10 cellular contexts compared by ENCODE assay signal in genomic region chr19:41426116-41426841, GRCh38. TPM values are rescaled to one million over a fixed set of nuclear protein-coding genes. Genes with fewer than 3 reads are reported as not detected.
A peak's percentile ranks its signal among the peaks of the same experiment; 100 is the strongest.
DNase-seq lines count a peak whose midpoint lies in the region; ATAC-seq, FAIRE-seq and TF ChIP-seq lines count a peak whose summit lies in the region.
"Had no signal": no experiment of that assay in that cellular context is flagged by ENCODE, and none has a peak within 500 bp of the region (broad histone marks: within the 10 kb centered on the region; RNA-seq: fewer than 3 reads in every experiment).

No MANE protein-coding gene starts in this region.

- peaks cover 0 to 55% (median 8%) of the 10 kb centered on the region in 3 experiments for H3K36me3 ChIP-seq in naive thymus-derived CD4-positive, alpha-beta T cell (ENCODE audit: control insufficient read depth in 2 of 3, insufficient read depth in 3 of 3, low read length in 3 of 3)
- peaks cover 2% of the 10 kb centered on the region for H3K36me3 ChIP-seq in urinary bladder (ENCODE audit: insufficient read depth)

- no peak for DNase-seq in activated naive CD4-positive, alpha-beta T cell treated with anti-CD3 and anti-CD28 coated beads, Interleukin-2, amount 10 ng/mL, durations not matched to agents 7 days and 5 days
- no peak for DNase-seq in activated naive CD4-positive, alpha-beta T cell treated with anti-CD3 and anti-CD28 coated beads for 36 hours
- DNase-seq in epithelial cell of prostate (ENCODE audit: low read depth, low spot score) (no peak), GM12892 (ENCODE audit: insufficient read length) (no peak)
- no peak for DNase-seq in naive thymus-derived CD4-positive, alpha-beta T cell
- DNase-seq in stimulated activated CD4-positive, alpha-beta T cell treated with anti-CD3 and anti-CD28 coated beads, Interleukin-12 subunit alpha, Interleukin-12 subunit beta, amount 100 ng/mL, for 4 hours: no peak
- DNase-seq: NCI-H1417 treated with DMSO at 0.1 percent for 48 hours had no signal

- H3K4me1 ChIP-seq in naive thymus-derived CD4-positive, alpha-beta T cell (ENCODE audit: control insufficient read depth in 2 of 2, insufficient read depth in 2 of 2, low read length in 2 of 2): peaks cover 6 to 9% of the 10 kb centered on the region in 2 donors
- H3K4me1 ChIP-seq in urinary bladder (ENCODE audit: insufficient read depth): no peaks in the 10 kb centered on the region

- WGBS in urinary bladder: 78% methylated on average over 36 of the region's 36 CpGs

- peaks cover 12% of the 10 kb centered on the region for H3K36me3 Mint-ChIP-seq in activated naive CD4-positive, alpha-beta T cell treated with anti-CD3 and anti-CD28 coated beads, Interleukin-2, amount 10 ng/mL, durations not matched to agents 7 days and 5 days
- peaks cover 7% of the 10 kb centered on the region for H3K36me3 Mint-ChIP-seq in activated naive CD4-positive, alpha-beta T cell treated with anti-CD3 and anti-CD28 coated beads for 36 hours (ENCODE audit: low read depth)
- H3K36me3 Mint-ChIP-seq in naive thymus-derived CD4-positive, alpha-beta T cell: peaks cover 0 to 14% (median 5%) of the 10 kb centered on the region in 5 donors

- no peak overlapping the region for H3K4me3 ChIP-seq in naive thymus-derived CD4-positive, alpha-beta T cell (ENCODE audit: low read length)
- peak overlapping the region; percentile 35 for H3K4me3 ChIP-seq in urinary bladder (ENCODE audit: low read depth, low read length)
- H3K4me3 ChIP-seq: SK-N-MC had no signal

- no peak for FAIRE-seq in GM12892 (lab: Jason Lieb, UNC)

- CTCF ChIA-PET in activated naive CD4-positive, alpha-beta T cell treated with anti-CD3 and anti-CD28 coated beads, Interleukin-2, amount 10 ng/mL, durations not matched to agents 7 days and 5 days (lab: Charles Lee): interaction anchor here (1.7 kb wide), 1 partner anchor 23 kb away, joined by 5 read pairs; no protein-coding TSS in a partner anchor
- CTCF ChIA-PET in activated naive CD4-positive, alpha-beta T cell treated with anti-CD3 and anti-CD28 coated beads for 36 hours (lab: Charles Lee): interaction anchor here (0.5 kb wide), 1 partner anchor 127 kb away, joined by 3 read pairs; no protein-coding TSS in a partner anchor
- CTCF ChIA-PET in naive thymus-derived CD4-positive, alpha-beta T cell (lab: Charles Lee): no interaction called here

- H3K27ac ChIP-seq in epithelial cell of prostate: peak overlapping the region; percentile 79
- H3K27ac ChIP-seq in naive thymus-derived CD4-positive, alpha-beta T cell (ENCODE audit: low read depth, low read length): peak overlapping the region; percentile 70
- H3K27ac ChIP-seq in urinary bladder (ENCODE audit: low read depth): no peak overlapping the region
- H3K27ac ChIP-seq: SK-N-MC had no signal

- intact Hi-C loops in activated naive CD4-positive, alpha-beta T cell treated with anti-CD3 and anti-CD28 coated beads for 36 hours (cut with micrococcal nuclease): loop anchor here (5.0 kb wide), 1 partner anchor 224 kb away; no protein-coding TSS in a partner anchor
- intact Hi-C loops in naive thymus-derived CD4-positive, alpha-beta T cell (cut with micrococcal nuclease): no loop called here

- no peaks in the 10 kb centered on the region for H3K9me3 ChIP-seq in naive thymus-derived CD4-positive, alpha-beta T cell (ENCODE audit: control insufficient read depth in 2 of 3, low read length in 3 of 3)

- no peaks in the 10 kb centered on the region for H3K27me3 ChIP-seq in naive thymus-derived CD4-positive, alpha-beta T cell (ENCODE audit: control insufficient read depth in 2 of 2, insufficient read depth in 2 of 2, low read length in 2 of 2)

- no peaks in the 10 kb centered on the region for H3K9me3 Mint-ChIP-seq in activated naive CD4-positive, alpha-beta T cell treated with anti-CD3 and anti-CD28 coated beads, Interleukin-2, amount 10 ng/mL, durations not matched to agents 7 days and 5 days
- no peaks in the 10 kb centered on the region for H3K9me3 Mint-ChIP-seq in activated naive CD4-positive, alpha-beta T cell treated with anti-CD3 and anti-CD28 coated beads for 36 hours
- H3K9me3 Mint-ChIP-seq in naive thymus-derived CD4-positive, alpha-beta T cell: peaks cover 0 to under 1% (median 0%) of the 10 kb centered on the region in 11 donors

- no peaks in the 10 kb centered on the region for H3K27me3 Mint-ChIP-seq in activated naive CD4-positive, alpha-beta T cell treated with anti-CD3 and anti-CD28 coated beads, Interleukin-2, amount 10 ng/mL, durations not matched to agents 7 days and 5 days
- no peaks in the 10 kb centered on the region for H3K27me3 Mint-ChIP-seq in activated naive CD4-positive, alpha-beta T cell treated with anti-CD3 and anti-CD28 coated beads for 36 hours (ENCODE audit: low read depth)
- no peaks in the 10 kb centered on the region for H3K27me3 Mint-ChIP-seq in naive thymus-derived CD4-positive, alpha-beta T cell

- no peak overlapping the region for H3K4me3 Mint-ChIP-seq in activated naive CD4-positive, alpha-beta T cell treated with anti-CD3 and anti-CD28 coated beads, Interleukin-2, amount 10 ng/mL, durations not matched to agents 7 days and 5 days
- no peak overlapping the region for H3K4me3 Mint-ChIP-seq in activated naive CD4-positive, alpha-beta T cell treated with anti-CD3 and anti-CD28 coated beads for 36 hours
- H3K4me3 Mint-ChIP-seq in naive thymus-derived CD4-positive, alpha-beta T cell: peak overlapping the region in 7 of 10 donors; percentile 25 to 98 (median 51)

- ATAC-seq in naive thymus-derived CD4-positive, alpha-beta T cell: no peak
- ATAC-seq in GM18519 (IDR thresholded peaks at IDR 0.05; ENCODE audit: low FRiP score, unreplicated experiment): no peak

- H3K4me1 Mint-ChIP-seq in activated naive CD4-positive, alpha-beta T cell treated with anti-CD3 and anti-CD28 coated beads, Interleukin-2, amount 10 ng/mL, durations not matched to agents 7 days and 5 days: peaks cover 27% of the 10 kb centered on the region
- peaks cover 23% of the 10 kb centered on the region for H3K4me1 Mint-ChIP-seq in activated naive CD4-positive, alpha-beta T cell treated with anti-CD3 and anti-CD28 coated beads for 36 hours (ENCODE audit: low read depth)
- H3K4me1 Mint-ChIP-seq in naive thymus-derived CD4-positive, alpha-beta T cell: peaks cover 7 to 29% (median 26%) of the 10 kb centered on the region in 7 donors

- POLR2A ChIA-PET in naive thymus-derived CD4-positive, alpha-beta T cell (lab: Charles Lee): interaction anchor here (1.1 to 3.4 kb wide), 2 partner anchors 12 to 105 kb away, joined by 3 to 14 read pairs; partner anchors contain the start of gene DMAC2

- TF ChIP-seq POLR2A in GM12892 (IDR thresholded peaks at IDR 0.05; ENCODE audit: low read depth, low read length): no peak

- peak overlapping the region; percentile 52 for H3K27ac Mint-ChIP-seq in activated naive CD4-positive, alpha-beta T cell treated with anti-CD3 and anti-CD28 coated beads, Interleukin-2, amount 10 ng/mL, durations not matched to agents 7 days and 5 days
- no peak overlapping the region for H3K27ac Mint-ChIP-seq in activated naive CD4-positive, alpha-beta T cell treated with anti-CD3 and anti-CD28 coated beads for 36 hours
- H3K27ac Mint-ChIP-seq in naive thymus-derived CD4-positive, alpha-beta T cell: peak overlapping the region in 8 of 9 donors; percentile 14 to 96 (median 80)

RNA-seq across cellular contexts. Expression of gene B3GNT8, which starts 0.9 kb away (rescaled TPM):
- total RNA-seq in activated naive CD4-positive, alpha-beta T cell treated with anti-CD3 and anti-CD28 coated beads for 36 hours: under 1 TPM in 1 of 2 experiments, not detected in 1; 0.29 TPM
- 1 to 10 TPM in 3 of 5 experiments, under 1 TPM in 2; 0.32 to 5.3 (median 1.1) TPM for total RNA-seq in naive thymus-derived CD4-positive, alpha-beta T cell
- under 1 TPM; 0.19 to 0.37 TPM for polyA plus RNA-seq in naive thymus-derived CD4-positive, alpha-beta T cell
- 0.69 TPM for total RNA-seq in urinary bladder
- 4.5 TPM for polyA plus RNA-seq in urinary bladder
- polyA plus RNA-seq in GM12892 (2012; ENCODE audit: missing spikeins): not detected

RNA-seq across cellular contexts. Expression of gene DMAC2, which starts 13.4 kb away (rescaled TPM):
- 10 to 100 TPM; 51.5 to 53.8 TPM for total RNA-seq in activated naive CD4-positive, alpha-beta T cell treated with anti-CD3 and anti-CD28 coated beads for 36 hours
- 10 to 100 TPM; 22.2 to 44.4 (median 26.2) TPM for total RNA-seq in naive thymus-derived CD4-positive, alpha-beta T cell
- 10 to 100 TPM; 53.2 to 53.7 TPM for polyA plus RNA-seq in naive thymus-derived CD4-positive, alpha-beta T cell
- 15.2 TPM for total RNA-seq in urinary bladder
- 77.4 TPM for polyA plus RNA-seq in urinary bladder
- 28.2 TPM for polyA plus RNA-seq in GM12892 (2012; ENCODE audit: missing spikeins)

RNA-seq across cellular contexts. Expression of gene ERICH4, which starts 16.7 kb away (rescaled TPM):
- total RNA-seq in activated naive CD4-positive, alpha-beta T cell treated with anti-CD3 and anti-CD28 coated beads for 36 hours: not detected
- not detected for total RNA-seq in naive thymus-derived CD4-positive, alpha-beta T cell
- not detected for polyA plus RNA-seq in naive thymus-derived CD4-positive, alpha-beta T cell
- total RNA-seq in urinary bladder: not detected
- not detected for polyA plus RNA-seq in urinary bladder
- not detected for polyA plus RNA-seq in GM12892 (2012; ENCODE audit: missing spikeins)

RNA-seq across cellular contexts. Expression of gene BCKDHA, which starts 28.7 kb away (rescaled TPM):
- 10 to 100 TPM; 18.2 to 21.7 TPM for total RNA-seq in activated naive CD4-positive, alpha-beta T cell treated with anti-CD3 and anti-CD28 coated beads for 36 hours
- total RNA-seq in naive thymus-derived CD4-positive, alpha-beta T cell: 10 to 100 TPM; 19.4 to 25.0 (median 20.5) TPM
- polyA plus RNA-seq in naive thymus-derived CD4-positive, alpha-beta T cell: 10 to 100 TPM; 45.1 to 55.9 TPM
- 25.8 TPM for total RNA-seq in urinary bladder
- 47.0 TPM for polyA plus RNA-seq in urinary bladder
- 36.2 TPM for polyA plus RNA-seq in GM12892 (2012; ENCODE audit: missing spikeins)

RNA-seq across cellular contexts. Expression of gene EXOSC5, which starts 29.1 kb away (rescaled TPM):
- total RNA-seq in activated naive CD4-positive, alpha-beta T cell treated with anti-CD3 and anti-CD28 coated beads for 36 hours: 10 to 100 TPM; 47.5 to 51.7 TPM
- 10 to 100 TPM; 15.0 to 37.5 (median 20.6) TPM for total RNA-seq in naive thymus-derived CD4-positive, alpha-beta T cell
- 10 to 100 TPM; 76.0 to 84.8 TPM for polyA plus RNA-seq in naive thymus-derived CD4-positive, alpha-beta T cell
- 11.2 TPM for total RNA-seq in urinary bladder
- polyA plus RNA-seq in urinary bladder: 31.0 TPM
- 59.4 TPM for polyA plus RNA-seq in GM12892 (2012; ENCODE audit: missing spikeins)

Comparison
In these comparisons a context has a peak if more than half of its experiments do, and no peak if none do; other contexts are left out.
1. H3K4me3 Mint-ChIP-seq: peak in naive thymus-derived CD4-positive, alpha-beta T cell (7 of 10); none in activated naive CD4-positive, alpha-beta T cell treated with anti-CD3 and anti-CD28 coated beads, Interleukin-2, amount 10 ng/mL, durations not matched to agents 7 days and 5 days (single experiment) and activated naive CD4-positive, alpha-beta T cell treated with anti-CD3 and anti-CD28 coated beads for 36 hours (single experiment).